In the genomic region with DNA sequence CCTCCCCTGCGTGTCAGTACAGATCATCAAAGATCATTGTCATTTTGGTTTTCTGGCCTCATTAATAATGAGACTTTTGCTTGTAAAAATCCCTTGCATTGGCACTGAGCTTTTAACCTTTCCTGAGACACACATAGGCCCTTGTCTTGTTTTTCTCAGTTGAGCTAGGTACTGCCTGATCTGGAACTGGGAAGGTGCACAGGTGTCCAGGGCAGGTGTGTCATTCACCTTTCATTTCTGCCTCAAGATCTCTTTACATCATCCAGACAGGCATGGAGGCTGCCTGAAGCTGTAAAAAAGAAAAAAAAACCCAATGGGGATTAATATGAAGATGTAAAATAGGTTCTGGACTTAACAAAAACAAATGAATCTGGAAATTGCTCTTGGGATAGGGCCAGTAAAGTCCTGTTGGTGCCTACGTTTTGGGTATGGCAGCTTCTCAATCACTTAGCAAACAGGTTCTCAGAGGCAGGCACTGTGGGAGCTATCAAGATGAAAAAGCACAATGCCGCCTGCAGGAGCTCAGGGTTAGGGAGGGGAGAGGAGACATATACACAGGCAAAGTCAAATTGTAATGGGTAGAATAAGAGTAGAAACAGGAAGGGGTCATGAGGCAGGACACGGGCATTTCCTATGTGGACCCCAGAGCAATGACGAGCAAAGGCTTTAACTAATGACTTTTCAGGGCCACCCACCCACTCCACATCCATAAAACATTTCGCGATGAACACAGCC, we compare ENCODE assay signal across 8 cellular contexts. TPM values are rescaled to one million over a fixed set of nuclear protein-coding genes. Genes with fewer than 3 reads are reported as not detected.
DNase-seq lines count a peak whose midpoint lies in the region; ATAC-seq and TF ChIP-seq lines count a peak whose summit lies in the region.

No MANE protein-coding gene starts in this region.

- peak overlapping the region; percentile 94 for H3K27ac Mint-ChIP-seq in CD4-positive, alpha-beta T cell

- TF ChIP-seq EP300 in neural cell (conservative IDR thresholded peaks at IDR 0.05; ENCODE audit: poor library complexity, severe bottlenecking): no peak

- H3K4me1 Mint-ChIP-seq in CD4-positive, alpha-beta T cell (ENCODE audit: low read depth): peaks cover 66% of the 10 kb centered on the region

- H3K36me3 ChIP-seq in MG63: no peaks in the 10 kb centered on the region
- no peaks in the 10 kb centered on the region for H3K36me3 ChIP-seq in neural cell (ENCODE audit: insufficient read depth, low read length)

- no peaks in the 10 kb centered on the region for H3K79me2 ChIP-seq in neural cell (replicated peaks; ENCODE audit: insufficient read depth, low read length)

- peak overlapping the region; percentile 63 for H3K4me3 ChIP-seq in MG63
- H3K4me3 ChIP-seq in coronary artery: peak overlapping the region; percentile 80
- peak overlapping the region; percentile 72 for H3K4me3 ChIP-seq in neural cell (ENCODE audit: low read length)

- peak overlapping the region; percentile 41 for H3K9ac ChIP-seq in neural cell (ENCODE audit: low read length)

- peaks cover 6% of the 10 kb centered on the region for H3F3A ChIP-seq in neural cell (ENCODE audit: insufficient read depth, low read length, poor library complexity, severe bottlenecking)

- no peaks in the 10 kb centered on the region for H3K27me3 Mint-ChIP-seq in CD4-positive, alpha-beta T cell

- no peak for DNase-seq in CD4-positive, alpha-beta T cell
- DNase-seq in MG63 (no peak), coronary artery (ENCODE audit: low spot score) (no peak), mesenteric fat pad (ENCODE audit: low spot score) (no peak), nucleus accumbens (lab: John Stamatoyannopoulos, UW) (no peak), activated gamma-delta T cell treated with Interleukin-2 at 50 U/mL for 16 hours (no peak)

- H3K36me3 Mint-ChIP-seq in CD4-positive, alpha-beta T cell (ENCODE audit: low read depth): peaks cover 4% of the 10 kb centered on the region

- peak overlapping the region; percentile 90 for H3K4me3 Mint-ChIP-seq in CD4-positive, alpha-beta T cell

- no peaks in the 10 kb centered on the region for H3K9me2 ChIP-seq in neural cell (ENCODE audit: insufficient read depth, low read length)

- CTCF ChIA-PET in CD4-positive, alpha-beta T cell (lab: Charles Lee): interaction anchor here (0.8 to 7.3 kb wide), 9 partner anchors 12 to 287 kb away, joined by 3 to 123 read pairs (median 7); a partner anchor contains a TSS

- ATAC-seq in CD4-positive, alpha-beta T cell (ENCODE audit: poor library complexity): no peak
- no peak for ATAC-seq in GM18502 (IDR thresholded peaks at IDR 0.05; ENCODE audit: poor library complexity, unreplicated experiment)

- H3K27ac ChIP-seq in CD4-positive, alpha-beta T cell (ENCODE audit: low read depth, low read length): peak overlapping the region; percentile 84
- H3K27ac ChIP-seq in coronary artery (peak overlapping the region; percentile 79 to 93), neural cell (ENCODE audit: low read length) (no peak overlapping the region)

- intact Hi-C loops in CD4-positive, alpha-beta T cell (cut with DNase I, micrococcal nuclease): loop anchor here (5.0 to 10.0 kb wide), 4 partner anchors 56 to 573 kb away; no protein-coding TSS in a partner anchor

- POLR2A ChIA-PET in CD4-positive, alpha-beta T cell (lab: Charles Lee): interaction anchor here (0.8 to 6.9 kb wide), 6 partner anchors 104 to 578 kb away, joined by 4 to 199 read pairs (median 12); a partner anchor contains a TSS

- H4K20me1 ChIP-seq in neural cell (ENCODE audit: insufficient read depth): no peaks in the 10 kb centered on the region

- no peak for TF ChIP-seq RAD21 in neural cell (conservative IDR thresholded peaks at IDR 0.05)

- no peaks in the 10 kb centered on the region for H3K27me3 ChIP-seq in CD4-positive, alpha-beta T cell (ENCODE audit: control insufficient read depth, insufficient read depth, low read length)
- H3K27me3 ChIP-seq in MG63 (no peaks in the 10 kb centered on the region), neural cell (ENCODE audit: insufficient read depth, low read depth, low read length) (peaks cover 35% of the 10 kb centered on the region)

- no peak for TF ChIP-seq CTCF in CD4-positive, alpha-beta T cell (IDR thresholded peaks at IDR 0.05)
- TF ChIP-seq CTCF in coronary artery (IDR thresholded peaks at IDR 0.05): no peak
- no peak for TF ChIP-seq CTCF in neural cell (IDR thresholded peaks at IDR 0.05; ENCODE audit: poor library complexity, severe bottlenecking)

- H2AFZ ChIP-seq in neural cell (ENCODE audit: low read depth, low read length): no peak overlapping the region

- H3K9me3 Mint-ChIP-seq in CD4-positive, alpha-beta T cell: no peaks in the 10 kb centered on the region

- H3K4me2 ChIP-seq in neural cell (ENCODE audit: low read length): no peak overlapping the region

- no peaks in the 10 kb centered on the region for H3K9me3 ChIP-seq in CD4-positive, alpha-beta T cell (ENCODE audit: control insufficient read depth, low read length)
- no peaks in the 10 kb centered on the region for H3K9me3 ChIP-seq in MG63
- no peaks in the 10 kb centered on the region for H3K9me3 ChIP-seq in neural cell (ENCODE audit: low read length)

TF ChIP-seq in neural cell, 6 proteins besides CTCF, POLR2A, EP300 and RAD21:
- TF ChIP-seq MXI1 (conservative IDR thresholded peaks at IDR 0.05; ENCODE audit: poor library complexity, severe bottlenecking): no peak
- TF ChIP-seq SMC3 (conservative IDR thresholded peaks at IDR 0.05; ENCODE audit: poor library complexity): no peak
- TF ChIP-seq TAF1 (IDR thresholded peaks at IDR 0.05; ENCODE audit: low read depth): no peak
- TF ChIP-seq EZH2 (IDR thresholded peaks at IDR 0.05; ENCODE audit: borderline replicate concordance, insufficient read depth, low read length, poor library complexity, severe bottlenecking): no peak
- TF ChIP-seq, protein P1, sequence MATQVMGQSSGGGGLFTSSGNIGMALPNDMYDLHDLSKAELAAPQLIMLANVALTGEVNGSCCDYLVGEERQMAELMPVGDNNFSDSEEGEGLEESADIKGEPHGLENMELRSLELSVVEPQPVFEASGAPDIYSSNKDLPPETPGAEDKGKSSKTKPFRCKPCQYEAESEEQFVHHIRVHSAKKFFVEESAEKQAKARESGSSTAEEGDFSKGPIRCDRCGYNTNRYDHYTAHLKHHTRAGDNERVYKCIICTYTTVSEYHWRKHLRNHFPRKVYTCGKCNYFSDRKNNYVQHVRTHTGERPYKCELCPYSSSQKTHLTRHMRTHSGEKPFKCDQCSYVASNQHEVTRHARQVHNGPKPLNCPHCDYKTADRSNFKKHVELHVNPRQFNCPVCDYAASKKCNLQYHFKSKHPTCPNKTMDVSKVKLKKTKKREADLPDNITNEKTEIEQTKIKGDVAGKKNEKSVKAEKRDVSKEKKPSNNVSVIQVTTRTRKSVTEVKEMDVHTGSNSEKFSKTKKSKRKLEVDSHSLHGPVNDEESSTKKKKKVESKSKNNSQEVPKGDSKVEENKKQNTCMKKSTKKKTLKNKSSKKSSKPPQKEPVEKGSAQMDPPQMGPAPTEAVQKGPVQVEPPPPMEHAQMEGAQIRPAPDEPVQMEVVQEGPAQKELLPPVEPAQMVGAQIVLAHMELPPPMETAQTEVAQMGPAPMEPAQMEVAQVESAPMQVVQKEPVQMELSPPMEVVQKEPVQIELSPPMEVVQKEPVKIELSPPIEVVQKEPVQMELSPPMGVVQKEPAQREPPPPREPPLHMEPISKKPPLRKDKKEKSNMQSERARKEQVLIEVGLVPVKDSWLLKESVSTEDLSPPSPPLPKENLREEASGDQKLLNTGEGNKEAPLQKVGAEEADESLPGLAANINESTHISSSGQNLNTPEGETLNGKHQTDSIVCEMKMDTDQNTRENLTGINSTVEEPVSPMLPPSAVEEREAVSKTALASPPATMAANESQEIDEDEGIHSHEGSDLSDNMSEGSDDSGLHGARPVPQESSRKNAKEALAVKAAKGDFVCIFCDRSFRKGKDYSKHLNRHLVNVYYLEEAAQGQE (IDR thresholded peaks at IDR 0.05; ENCODE audit: borderline replicate concordance): no peak
- no peak for TF ChIP-seq POLR2AphosphoS5 (IDR thresholded peaks at IDR 0.05)
TF ChIP-seq in neural cell: peak in this region for 0.

RNA-seq across cellular contexts. Expression of a gene that starts 1.0 kb away (rescaled TPM):
- total RNA-seq in CD4-positive, alpha-beta T cell: 10 to 100 TPM; 16.5 to 17.7 TPM
- 3.1 and 4.4 TPM in 2 replicates for total RNA-seq in MG63 (2014; rRNA removed; shearing (Covaris generic); ENCODE audit: low replicate concordance)
- polyA plus RNA-seq in neural cell: 0.52 and 0.57 TPM in 2 replicates
- polyA minus RNA-seq in neural cell: 1.9 and 2.9 TPM in 2 replicates
- 12.8 TPM for total RNA-seq in mesenteric fat pad

RNA-seq across cellular contexts. Expression of a gene that starts 58.8 kb away (rescaled TPM):
- total RNA-seq in CD4-positive, alpha-beta T cell: not detected
- 1.1 and 1.2 TPM in 2 replicates for total RNA-seq in MG63 (2014; rRNA removed; shearing (Covaris generic); ENCODE audit: low replicate concordance)
- 3.5 TPM in 2 replicates for polyA plus RNA-seq in neural cell
- polyA minus RNA-seq in neural cell: 8.8 and 11.2 TPM in 2 replicates
- total RNA-seq in mesenteric fat pad: not detected
